ENCODE assay signal across 8 cellular contexts in the genomic region with DNA sequence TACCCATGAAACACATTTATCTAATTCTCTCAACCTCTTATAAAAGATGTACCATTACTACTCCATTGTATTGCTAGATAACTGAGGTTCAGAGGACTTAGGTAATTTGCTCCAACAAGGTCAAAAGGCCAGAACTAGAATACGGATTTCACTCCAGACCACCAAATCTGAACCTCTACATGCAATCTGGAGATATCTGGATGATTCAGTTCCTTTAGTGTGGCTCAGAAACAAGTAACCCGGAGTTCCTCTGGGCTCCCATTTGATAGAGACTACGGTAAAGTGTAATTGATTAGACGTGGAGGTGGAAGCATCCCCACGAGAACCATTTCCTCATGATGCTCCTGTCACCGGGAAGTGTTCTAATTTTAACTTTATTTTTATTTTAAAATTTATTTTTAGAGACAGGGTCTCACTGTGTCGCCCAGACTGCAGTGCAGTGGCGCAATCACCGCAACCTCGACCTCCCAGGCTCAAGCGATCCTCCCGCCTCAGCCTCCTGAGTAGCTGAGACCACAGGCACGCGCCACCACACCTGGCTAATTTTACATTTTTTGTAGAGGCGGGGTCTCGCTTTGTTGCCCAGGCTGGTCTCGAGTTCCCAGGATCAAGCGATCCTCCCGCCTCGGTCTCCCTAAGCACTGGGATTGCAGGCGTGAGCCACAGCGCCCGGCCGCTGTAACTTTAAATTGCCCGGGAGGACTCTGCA. TPM values are rescaled to one million over a fixed set of nuclear protein-coding genes. Genes with fewer than 3 reads are reported as not detected.
DNase-seq lines count a peak whose midpoint lies in the region; ATAC-seq and TF ChIP-seq lines count a peak whose summit lies in the region.

No MANE protein-coding gene starts in this region.

- 21 to 26% methylated on average over 20 of the region's 25 CpGs for WGBS in mesodermal cell (ENCODE audit: insufficient coverage in 2 of 2), 2 experiments

- in situ Hi-C loops in astrocyte of the cerebellum (cut with HindIII; ENCODE audit: low sequenced_read_pairs), result no loop called here

- CTCF ChIA-PET in activated CD4-positive, alpha-beta T cell treated with anti-CD3 and anti-CD28 coated beads, Interleukin-2, amount 10 ng/mL, durations not matched to agents 7 days and 5 days (lab: Charles Lee), result no interaction called here

- H3K9me3 Mint-ChIP-seq in activated CD4-positive, alpha-beta T cell treated with anti-CD3 and anti-CD28 coated beads, Interleukin-2, amount 10 ng/mL, durations not matched to agents 7 days and 5 days, result peaks cover 6% of the 10 kb centered on the region

- peak; percentile 10 for ATAC-seq in HG03378 (IDR thresholded peaks at IDR 0.05; ENCODE audit: unreplicated experiment)

- H3K36me3 ChIP-seq in mesodermal cell (ENCODE audit: control insufficient read depth, insufficient read depth, low read length), result peaks cover 19% of the 10 kb centered on the region

- no peak for TF ChIP-seq CTCF in astrocyte of the cerebellum (IDR thresholded peaks at IDR 0.05; ENCODE audit: low read depth, low read length, missing control alignments)

- peaks cover 43% of the 10 kb centered on the region for H3K36me3 Mint-ChIP-seq in activated CD4-positive, alpha-beta T cell treated with anti-CD3 and anti-CD28 coated beads, Interleukin-2, amount 10 ng/mL, durations not matched to agents 7 days and 5 days (ENCODE audit: low read depth)

- POLR2A ChIA-PET in activated CD4-positive, alpha-beta T cell treated with anti-CD3 and anti-CD28 coated beads, Interleukin-2, amount 10 ng/mL, durations not matched to agents 7 days and 5 days (lab: Charles Lee), result no interaction called here

- no peak overlapping the region for H3K27ac ChIP-seq in mesodermal cell (ENCODE audit: low read depth, low read length, severe bottlenecking)

- peaks cover 12% of the 10 kb centered on the region for H3K9me3 ChIP-seq in mesodermal cell (ENCODE audit: control insufficient read depth, low read length)

- H3K4me3 ChIP-seq in astrocyte of the cerebellum (ENCODE audit: low read depth, low read length) (peak overlapping the region; percentile 99), mesodermal cell (ENCODE audit: extremely low read depth, insufficient read depth, low read length, poor library complexity, severe bottlenecking) (peak overlapping the region; percentile 98)

- peak overlapping the region; percentile 96 for H3K4me3 Mint-ChIP-seq in activated CD4-positive, alpha-beta T cell treated with anti-CD3 and anti-CD28 coated beads, Interleukin-2, amount 10 ng/mL, durations not matched to agents 7 days and 5 days

- H3K27me3 Mint-ChIP-seq in activated CD4-positive, alpha-beta T cell treated with anti-CD3 and anti-CD28 coated beads, Interleukin-2, amount 10 ng/mL, durations not matched to agents 7 days and 5 days, result no peaks in the 10 kb centered on the region

- H3K27ac Mint-ChIP-seq in activated CD4-positive, alpha-beta T cell treated with anti-CD3 and anti-CD28 coated beads, Interleukin-2, amount 10 ng/mL, durations not matched to agents 7 days and 5 days, result peak overlapping the region; percentile 97

- H3K4me1 Mint-ChIP-seq in activated CD4-positive, alpha-beta T cell treated with anti-CD3 and anti-CD28 coated beads, Interleukin-2, amount 10 ng/mL, durations not matched to agents 7 days and 5 days, result peaks cover 53% of the 10 kb centered on the region

- H3K4me1 ChIP-seq in mesodermal cell (ENCODE audit: control insufficient read depth, insufficient read depth, low read length, poor library complexity, severe bottlenecking), result peaks cover 4% of the 10 kb centered on the region

- DNase-seq in activated CD4-positive, alpha-beta T cell treated with anti-CD3 and anti-CD28 coated beads, Interleukin-2, amount 10 ng/mL, durations not matched to agents 7 days and 5 days, result no peak
- DNase-seq in activated CD4-positive, alpha-beta T cell treated with anti-CD3 and anti-CD28 coated beads for 4 hours, result no peak
- DNase-seq in astrocyte of the cerebellum (ENCODE audit: low read depth), result no peak
- no peak for DNase-seq in AG20443 (ENCODE audit: low spot score)
- DNase-seq in SIG-M5 treated with dmso at 0.1 percent for 504 hours (lab: John Stamatoyannopoulos, UW; ENCODE audit: unreplicated experiment), result no peak
- no peak for DNase-seq in COLO829 (ENCODE audit: low spot score)

RNA-seq across cellular contexts. Expression of a gene that starts 0.6 kb away (rescaled TPM):
- 10 to 100 TPM; 24.0 to 29.6 TPM for total RNA-seq in activated CD4-positive, alpha-beta T cell treated with anti-CD3 and anti-CD28 coated beads, Interleukin-2, amount 10 ng/mL, durations not matched to agents 7 days and 5 days
- 16.7 TPM for polyA plus RNA-seq in mesodermal cell (2013, experiment 1 of 2)
- polyA plus RNA-seq in mesodermal cell (2013, experiment 2 of 2), result 14.5 TPM
